Comparison of ENCODE assay signal across 16 cellular contexts in genomic region chr17:9028632-9029570, GRCh38. TPM values are rescaled to one million over a fixed set of nuclear protein-coding genes. Genes with fewer than 3 reads are reported as not detected.
DNase-seq lines count a peak whose midpoint lies in the region; ATAC-seq, FAIRE-seq and TF ChIP-seq lines count a peak whose summit lies in the region.
"Had no signal": no experiment of that assay in that cellular context is flagged by ENCODE, and none has a peak within 500 bp of the region (broad histone marks: within the 10 kb centered on the region; RNA-seq: fewer than 3 reads in every experiment).

No MANE protein-coding gene starts in this region.

- H3K9me3 Mint-ChIP-seq in neural progenitor cell, result peaks cover 5% of the 10 kb centered on the region
- no peaks in the 10 kb centered on the region for H3K9me3 Mint-ChIP-seq in activated CD8-positive, alpha-beta T cell treated with anti-CD3 and anti-CD28 coated beads, Interleukin-2, amount 10 ng/mL, durations not matched to agents 7 days and 5 days (ENCODE audit: insufficient read depth)

- H3F3A ChIP-seq in neural progenitor cell (ENCODE audit: low read depth), result peaks cover 29% of the 10 kb centered on the region

- FAIRE-seq in endometrium (lab: Jason Lieb, UNC), result peak; percentile 31

- H3K4me1 ChIP-seq in neural progenitor cell, result peaks cover 33% of the 10 kb centered on the region
- peaks cover 0 to 58% (median 11%) of the 10 kb centered on the region in 4 donors for H3K4me1 ChIP-seq in tibial artery
- H3K4me1 ChIP-seq: HAP-1 had no signal

- H4K20me1 ChIP-seq in neural progenitor cell (ENCODE audit: low read depth), result peaks cover 7% of the 10 kb centered on the region

- ATAC-seq in activated CD8-positive, alpha-beta T cell treated with anti-CD3 and anti-CD28 coated beads, Interleukin-2, amount 10 ng/mL, durations not matched to agents 7 days and 5 days, result no peak
- ATAC-seq in GM18907 (IDR thresholded peaks at IDR 0.05; ENCODE audit: unreplicated experiment), result no peak

- H3K27me3 ChIP-seq in WERI-Rb-1 (ENCODE audit: insufficient read depth, low read depth, severe bottlenecking), result no peaks in the 10 kb centered on the region
- peaks cover 48% of the 10 kb centered on the region for H3K27me3 ChIP-seq in neural progenitor cell
- no peaks in the 10 kb centered on the region for H3K27me3 ChIP-seq in tibial artery

- peak overlapping the region; percentile 51 for H3K4me3 Mint-ChIP-seq in neural progenitor cell
- H3K4me3 Mint-ChIP-seq in activated CD8-positive, alpha-beta T cell treated with anti-CD3 and anti-CD28 coated beads, Interleukin-2, amount 10 ng/mL, durations not matched to agents 7 days and 5 days, result no peak overlapping the region
- H3K4me3 Mint-ChIP-seq: CD4-positive, CD25-positive, alpha-beta regulatory T cell had no signal

- DNase-seq in WERI-Rb-1 (peak; percentile 52), neural progenitor cell (ENCODE audit: low spot score) (peak; percentile 52), tibial artery (peak in 1 of 2 donors; percentile 47), NCI-H1092 (lab: John Stamatoyannopoulos, UW) (no peak)
- no peak for DNase-seq in activated CD8-positive, alpha-beta T cell treated with anti-CD3 and anti-CD28 coated beads, Interleukin-2, amount 10 ng/mL, durations not matched to agents 7 days and 5 days
- DNase-seq: CD4-positive, CD25-positive, alpha-beta regulatory T cell; DMS53; MV-4-11; NCI-H1436; NCI-H2029; NCI-H2171 treated with DMSO at 0.1 percent for 48 hours; NCI-H446 treated with DMSO at 0.1 percent for 48 hours had no signal

- TF ChIP-seq CTCF in WERI-Rb-1 (IDR thresholded peaks at IDR 0.05; ENCODE audit: low read depth, low read length) (no peak), neural progenitor cell (IDR thresholded peaks at IDR 0.05) (no peak), tibial artery (IDR thresholded peaks at IDR 0.05) (no peak)

- H3K27me3 Mint-ChIP-seq in neural progenitor cell (ENCODE audit: insufficient read depth, low read depth), result peaks cover 42% of the 10 kb centered on the region
- peaks cover 30% of the 10 kb centered on the region for H3K27me3 Mint-ChIP-seq in activated CD8-positive, alpha-beta T cell treated with anti-CD3 and anti-CD28 coated beads, Interleukin-2, amount 10 ng/mL, durations not matched to agents 7 days and 5 days (ENCODE audit: low read depth)

- POLR2A ChIA-PET in activated CD8-positive, alpha-beta T cell treated with anti-CD3 and anti-CD28 coated beads, Interleukin-2, amount 10 ng/mL, durations not matched to agents 7 days and 5 days (lab: Charles Lee), result no interaction called here

- H3K36me3 ChIP-seq in WERI-Rb-1, result no peaks in the 10 kb centered on the region
- H3K36me3 ChIP-seq in neural progenitor cell, result no peaks in the 10 kb centered on the region
- H3K36me3 ChIP-seq in tibial artery, result no peaks in the 10 kb centered on the region
- H3K36me3 ChIP-seq: HAP-1 had no signal

- CTCF ChIA-PET in activated CD8-positive, alpha-beta T cell treated with anti-CD3 and anti-CD28 coated beads, Interleukin-2, amount 10 ng/mL, durations not matched to agents 7 days and 5 days (lab: Charles Lee), result no interaction called here

- H2AFZ ChIP-seq in neural progenitor cell (replicated peaks), result no peak overlapping the region

- H3K4me1 Mint-ChIP-seq in neural progenitor cell, result peaks cover 24% of the 10 kb centered on the region
- peaks cover 1% of the 10 kb centered on the region for H3K4me1 Mint-ChIP-seq in activated CD8-positive, alpha-beta T cell treated with anti-CD3 and anti-CD28 coated beads, Interleukin-2, amount 10 ng/mL, durations not matched to agents 7 days and 5 days (ENCODE audit: low read depth)

- H3K9ac ChIP-seq in neural progenitor cell, result no peak overlapping the region

- no peaks in the 10 kb centered on the region for H3K36me3 Mint-ChIP-seq in neural progenitor cell
- no peaks in the 10 kb centered on the region for H3K36me3 Mint-ChIP-seq in activated CD8-positive, alpha-beta T cell treated with anti-CD3 and anti-CD28 coated beads, Interleukin-2, amount 10 ng/mL, durations not matched to agents 7 days and 5 days (ENCODE audit: low read depth)
- H3K36me3 Mint-ChIP-seq: CD4-positive, CD25-positive, alpha-beta regulatory T cell had no signal

- H3K79me2 ChIP-seq in neural progenitor cell (ENCODE audit: low read depth), result no peaks in the 10 kb centered on the region

- intact Hi-C loops in tibial artery (cut with DNase I; ENCODE audit: low total_unique reads), result loop anchor here (10.0 kb wide), 2 partner anchors 86 to 126 kb away; no protein-coding TSS in a partner anchor

- H3K27ac ChIP-seq in WERI-Rb-1 (peak overlapping the region; percentile 50), neural progenitor cell (no peak overlapping the region), tibial artery (peak overlapping the region; percentile 51 to 75)
- H3K27ac ChIP-seq: RWPE1 had no signal

- peak overlapping the region; percentile 51 for H3K4me2 ChIP-seq in neural progenitor cell

- no peaks in the 10 kb centered on the region for H3K9me3 ChIP-seq in WERI-Rb-1 (ENCODE audit: severe bottlenecking)
- no peaks in the 10 kb centered on the region for H3K9me3 ChIP-seq in neural progenitor cell (ENCODE audit: low read depth)
- no peaks in the 10 kb centered on the region for H3K9me3 ChIP-seq in tibial artery
- H3K9me3 ChIP-seq: HAP-1 had no signal

- no peak overlapping the region for H3K27ac Mint-ChIP-seq in neural progenitor cell
- H3K27ac Mint-ChIP-seq in activated CD8-positive, alpha-beta T cell treated with anti-CD3 and anti-CD28 coated beads, Interleukin-2, amount 10 ng/mL, durations not matched to agents 7 days and 5 days, result no peak overlapping the region
- H3K27ac Mint-ChIP-seq: CD4-positive, CD25-positive, alpha-beta regulatory T cell had no signal

- H3K4me3 ChIP-seq in WERI-Rb-1 (ENCODE audit: low read depth, low read length) (no peak overlapping the region), neural progenitor cell (no peak overlapping the region), tibial artery (peak overlapping the region; percentile 9 to 10)
- H3K4me3 ChIP-seq: HAP-1 had no signal

RNA-seq across cellular contexts. Expression of gene NTN1, which starts 7.6 kb away (rescaled TPM):
- total RNA-seq in neural progenitor cell (ENCODE audit: low replicate concordance), result 0.45 and 2.4 TPM in 2 replicates
- not detected for total RNA-seq in activated CD8-positive, alpha-beta T cell treated with anti-CD3 and anti-CD28 coated beads, Interleukin-2, amount 10 ng/mL, durations not matched to agents 7 days and 5 days
- total RNA-seq: CD4-positive, CD25-positive, alpha-beta regulatory T cell had no signal

Comparison
In these comparisons a context has a peak if more than half of its experiments do, and no peak if none do; other contexts are left out.
1. DNase-seq: peak in WERI-Rb-1 (single experiment) and neural progenitor cell (single experiment); none in activated CD8-positive, alpha-beta T cell treated with anti-CD3 and anti-CD28 coated beads, Interleukin-2, amount 10 ng/mL, durations not matched to agents 7 days and 5 days (single experiment) and NCI-H1092 (single experiment).
2. H3K4me3 ChIP-seq: peak in tibial artery (2 of 2); none in WERI-Rb-1 (single experiment) and neural progenitor cell (single experiment).